Comparison of ENCODE assay signal across 1 cellular context in the genomic region with DNA sequence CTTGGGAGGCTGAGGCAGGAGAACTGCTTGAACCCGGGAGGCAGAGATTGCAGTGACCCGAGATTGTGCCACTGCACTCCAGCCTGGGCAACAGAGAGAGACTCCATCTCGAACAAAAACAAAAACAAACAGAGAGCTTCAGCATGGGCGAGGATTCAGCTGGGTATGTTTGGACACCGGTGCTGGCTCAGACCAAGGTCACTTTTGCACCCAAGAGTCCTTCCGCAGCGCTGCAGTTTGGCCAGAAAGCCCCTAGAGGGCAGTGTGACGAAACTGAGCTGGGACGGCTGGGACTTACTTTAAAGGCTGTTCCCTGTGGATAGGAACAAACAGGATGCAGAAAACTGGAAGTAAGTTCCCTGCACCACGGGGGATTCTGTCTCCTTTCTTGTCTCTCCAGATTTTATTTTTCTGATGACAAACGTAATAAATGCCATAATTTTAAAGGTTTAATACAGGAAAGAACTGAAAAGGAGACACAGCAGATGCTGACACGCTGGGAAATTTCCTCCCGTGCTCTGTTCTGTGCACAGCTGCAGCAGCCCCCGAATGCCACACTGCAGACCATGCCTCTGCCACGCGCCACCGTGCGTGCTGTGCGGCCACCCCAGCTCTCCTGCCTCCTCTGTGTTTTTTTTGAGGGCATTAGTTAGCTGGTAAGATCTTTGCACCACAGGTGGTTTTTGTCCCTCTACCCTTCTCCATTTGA.
TF ChIP-seq lines count a peak whose summit lies in the region.

No MANE protein-coding gene starts in this region.

TF ChIP-seq in GM12878, 131 proteins besides CTCF, POLR2A, EP300 and RAD21:
- TF ChIP-seq SMC3 (IDR thresholded peaks at IDR 0.05; ENCODE audit: borderline replicate concordance, low read length), result peak; percentile 78
- TF ChIP-seq, protein P1, sequence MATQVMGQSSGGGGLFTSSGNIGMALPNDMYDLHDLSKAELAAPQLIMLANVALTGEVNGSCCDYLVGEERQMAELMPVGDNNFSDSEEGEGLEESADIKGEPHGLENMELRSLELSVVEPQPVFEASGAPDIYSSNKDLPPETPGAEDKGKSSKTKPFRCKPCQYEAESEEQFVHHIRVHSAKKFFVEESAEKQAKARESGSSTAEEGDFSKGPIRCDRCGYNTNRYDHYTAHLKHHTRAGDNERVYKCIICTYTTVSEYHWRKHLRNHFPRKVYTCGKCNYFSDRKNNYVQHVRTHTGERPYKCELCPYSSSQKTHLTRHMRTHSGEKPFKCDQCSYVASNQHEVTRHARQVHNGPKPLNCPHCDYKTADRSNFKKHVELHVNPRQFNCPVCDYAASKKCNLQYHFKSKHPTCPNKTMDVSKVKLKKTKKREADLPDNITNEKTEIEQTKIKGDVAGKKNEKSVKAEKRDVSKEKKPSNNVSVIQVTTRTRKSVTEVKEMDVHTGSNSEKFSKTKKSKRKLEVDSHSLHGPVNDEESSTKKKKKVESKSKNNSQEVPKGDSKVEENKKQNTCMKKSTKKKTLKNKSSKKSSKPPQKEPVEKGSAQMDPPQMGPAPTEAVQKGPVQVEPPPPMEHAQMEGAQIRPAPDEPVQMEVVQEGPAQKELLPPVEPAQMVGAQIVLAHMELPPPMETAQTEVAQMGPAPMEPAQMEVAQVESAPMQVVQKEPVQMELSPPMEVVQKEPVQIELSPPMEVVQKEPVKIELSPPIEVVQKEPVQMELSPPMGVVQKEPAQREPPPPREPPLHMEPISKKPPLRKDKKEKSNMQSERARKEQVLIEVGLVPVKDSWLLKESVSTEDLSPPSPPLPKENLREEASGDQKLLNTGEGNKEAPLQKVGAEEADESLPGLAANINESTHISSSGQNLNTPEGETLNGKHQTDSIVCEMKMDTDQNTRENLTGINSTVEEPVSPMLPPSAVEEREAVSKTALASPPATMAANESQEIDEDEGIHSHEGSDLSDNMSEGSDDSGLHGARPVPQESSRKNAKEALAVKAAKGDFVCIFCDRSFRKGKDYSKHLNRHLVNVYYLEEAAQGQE (IDR thresholded peaks at IDR 0.05; ENCODE audit: low read depth, low read length), result peak; percentile 43; the same call in 1 of the 2 replicates
- no peak for TF ChIP-seq SREBF2 (IDR thresholded peaks at IDR 0.05; ENCODE audit: low read length)
- no peak for TF ChIP-seq POLR2AphosphoS5 (IDR thresholded peaks at IDR 0.05; ENCODE audit: low read length)
